1 cellular context compared by ENCODE assay signal in the genomic region with DNA sequence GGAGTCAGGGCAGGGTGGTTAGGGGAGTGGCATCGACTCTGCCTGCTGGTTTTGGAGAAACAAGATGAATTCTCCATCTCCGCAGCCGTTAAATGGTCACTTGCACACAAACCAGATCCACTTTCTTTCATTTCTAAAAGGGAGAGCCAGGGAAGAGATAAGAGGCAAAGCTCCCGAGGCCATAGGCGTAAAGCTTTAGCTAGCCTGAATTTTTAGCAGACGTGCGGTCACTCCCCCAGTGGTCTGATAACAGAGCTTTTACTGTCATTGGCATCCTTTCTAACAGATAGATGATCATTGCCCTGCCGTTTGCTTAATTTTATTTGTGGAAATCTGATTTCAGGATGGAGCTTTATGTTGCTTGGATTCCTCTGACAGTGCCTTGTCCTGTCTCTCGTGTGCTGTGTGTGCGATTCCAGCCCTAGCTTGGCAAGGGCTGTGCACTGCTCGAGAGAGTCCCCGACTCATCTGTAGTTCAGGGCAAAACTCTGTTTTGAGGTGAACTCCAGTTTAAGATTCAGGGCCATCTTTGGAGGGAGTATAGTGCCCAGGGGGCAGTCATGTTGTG.
TF ChIP-seq lines count a peak whose summit lies in the region.

No MANE protein-coding gene starts in this region.

TF ChIP-seq in GM23338, 12 proteins besides CTCF, POLR2A, EP300 and RAD21 (continued from another document):
- TF ChIP-seq, protein P1, sequence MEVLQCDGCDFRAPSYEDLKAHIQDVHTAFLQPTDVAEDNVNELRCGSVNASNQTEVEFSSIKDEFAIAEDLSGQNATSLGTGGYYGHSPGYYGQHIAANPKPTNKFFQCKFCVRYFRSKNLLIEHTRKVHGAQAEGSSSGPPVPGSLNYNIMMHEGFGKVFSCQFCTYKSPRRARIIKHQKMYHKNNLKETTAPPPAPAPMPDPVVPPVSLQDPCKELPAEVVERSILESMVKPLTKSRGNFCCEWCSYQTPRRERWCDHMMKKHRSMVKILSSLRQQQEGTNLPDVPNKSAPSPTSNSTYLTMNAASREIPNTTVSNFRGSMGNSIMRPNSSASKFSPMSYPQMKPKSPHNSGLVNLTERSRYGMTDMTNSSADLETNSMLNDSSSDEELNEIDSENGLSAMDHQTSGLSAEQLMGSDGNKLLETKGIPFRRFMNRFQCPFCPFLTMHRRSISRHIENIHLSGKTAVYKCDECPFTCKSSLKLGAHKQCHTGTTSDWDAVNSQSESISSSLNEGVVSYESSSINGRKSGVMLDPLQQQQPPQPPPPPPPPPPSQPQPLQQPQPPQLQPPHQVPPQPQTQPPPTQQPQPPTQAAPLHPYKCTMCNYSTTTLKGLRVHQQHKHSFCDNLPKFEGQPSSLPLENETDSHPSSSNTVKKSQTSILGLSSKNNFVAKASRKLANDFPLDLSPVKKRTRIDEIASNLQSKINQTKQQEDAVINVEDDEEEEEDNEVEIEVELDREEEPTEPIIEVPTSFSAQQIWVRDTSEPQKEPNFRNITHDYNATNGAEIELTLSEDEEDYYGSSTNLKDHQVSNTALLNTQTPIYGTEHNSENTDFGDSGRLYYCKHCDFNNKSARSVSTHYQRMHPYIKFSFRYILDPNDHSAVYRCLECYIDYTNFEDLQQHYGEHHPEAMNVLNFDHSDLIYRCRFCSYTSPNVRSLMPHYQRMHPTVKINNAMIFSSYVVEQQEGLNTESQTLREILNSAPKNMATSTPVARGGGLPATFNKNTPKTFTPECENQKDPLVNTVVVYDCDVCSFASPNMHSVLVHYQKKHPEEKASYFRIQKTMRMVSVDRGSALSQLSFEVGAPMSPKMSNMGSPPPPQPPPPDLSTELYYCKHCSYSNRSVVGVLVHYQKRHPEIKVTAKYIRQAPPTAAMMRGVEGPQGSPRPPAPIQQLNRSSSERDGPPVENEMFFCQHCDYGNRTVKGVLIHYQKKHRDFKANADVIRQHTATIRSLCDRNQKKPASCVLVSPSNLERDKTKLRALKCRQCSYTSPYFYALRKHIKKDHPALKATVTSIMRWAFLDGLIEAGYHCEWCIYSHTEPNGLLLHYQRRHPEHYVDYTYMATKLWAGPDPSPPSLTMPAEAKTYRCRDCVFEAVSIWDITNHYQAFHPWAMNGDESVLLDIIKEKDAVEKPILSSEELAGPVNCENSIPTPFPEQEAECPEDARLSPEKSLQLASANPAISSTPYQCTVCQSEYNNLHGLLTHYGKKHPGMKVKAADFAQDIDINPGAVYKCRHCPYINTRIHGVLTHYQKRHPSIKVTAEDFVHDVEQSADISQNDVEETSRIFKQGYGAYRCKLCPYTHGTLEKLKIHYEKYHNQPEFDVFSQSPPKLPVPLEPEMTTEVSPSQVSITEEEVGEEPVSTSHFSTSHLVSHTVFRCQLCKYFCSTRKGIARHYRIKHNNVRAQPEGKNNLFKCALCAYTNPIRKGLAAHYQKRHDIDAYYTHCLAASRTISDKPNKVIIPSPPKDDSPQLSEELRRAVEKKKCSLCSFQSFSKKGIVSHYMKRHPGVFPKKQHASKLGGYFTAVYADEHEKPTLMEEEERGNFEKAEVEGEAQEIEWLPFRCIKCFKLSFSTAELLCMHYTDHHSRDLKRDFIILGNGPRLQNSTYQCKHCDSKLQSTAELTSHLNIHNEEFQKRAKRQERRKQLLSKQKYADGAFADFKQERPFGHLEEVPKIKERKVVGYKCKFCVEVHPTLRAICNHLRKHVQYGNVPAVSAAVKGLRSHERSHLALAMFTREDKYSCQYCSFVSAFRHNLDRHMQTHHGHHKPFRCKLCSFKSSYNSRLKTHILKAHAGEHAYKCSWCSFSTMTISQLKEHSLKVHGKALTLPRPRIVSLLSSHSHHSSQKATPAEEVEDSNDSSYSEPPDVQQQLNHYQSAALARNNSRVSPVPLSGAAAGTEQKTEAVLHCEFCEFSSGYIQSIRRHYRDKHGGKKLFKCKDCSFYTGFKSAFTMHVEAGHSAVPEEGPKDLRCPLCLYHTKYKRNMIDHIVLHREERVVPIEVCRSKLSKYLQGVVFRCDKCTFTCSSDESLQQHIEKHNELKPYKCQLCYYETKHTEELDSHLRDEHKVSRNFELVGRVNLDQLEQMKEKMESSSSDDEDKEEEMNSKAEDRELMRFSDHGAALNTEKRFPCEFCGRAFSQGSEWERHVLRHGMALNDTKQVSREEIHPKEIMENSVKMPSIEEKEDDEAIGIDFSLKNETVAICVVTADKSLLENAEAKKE (CRISPR knock-in tag; IDR thresholded peaks at IDR 0.05), result no peak
- TF ChIP-seq, protein P2, sequence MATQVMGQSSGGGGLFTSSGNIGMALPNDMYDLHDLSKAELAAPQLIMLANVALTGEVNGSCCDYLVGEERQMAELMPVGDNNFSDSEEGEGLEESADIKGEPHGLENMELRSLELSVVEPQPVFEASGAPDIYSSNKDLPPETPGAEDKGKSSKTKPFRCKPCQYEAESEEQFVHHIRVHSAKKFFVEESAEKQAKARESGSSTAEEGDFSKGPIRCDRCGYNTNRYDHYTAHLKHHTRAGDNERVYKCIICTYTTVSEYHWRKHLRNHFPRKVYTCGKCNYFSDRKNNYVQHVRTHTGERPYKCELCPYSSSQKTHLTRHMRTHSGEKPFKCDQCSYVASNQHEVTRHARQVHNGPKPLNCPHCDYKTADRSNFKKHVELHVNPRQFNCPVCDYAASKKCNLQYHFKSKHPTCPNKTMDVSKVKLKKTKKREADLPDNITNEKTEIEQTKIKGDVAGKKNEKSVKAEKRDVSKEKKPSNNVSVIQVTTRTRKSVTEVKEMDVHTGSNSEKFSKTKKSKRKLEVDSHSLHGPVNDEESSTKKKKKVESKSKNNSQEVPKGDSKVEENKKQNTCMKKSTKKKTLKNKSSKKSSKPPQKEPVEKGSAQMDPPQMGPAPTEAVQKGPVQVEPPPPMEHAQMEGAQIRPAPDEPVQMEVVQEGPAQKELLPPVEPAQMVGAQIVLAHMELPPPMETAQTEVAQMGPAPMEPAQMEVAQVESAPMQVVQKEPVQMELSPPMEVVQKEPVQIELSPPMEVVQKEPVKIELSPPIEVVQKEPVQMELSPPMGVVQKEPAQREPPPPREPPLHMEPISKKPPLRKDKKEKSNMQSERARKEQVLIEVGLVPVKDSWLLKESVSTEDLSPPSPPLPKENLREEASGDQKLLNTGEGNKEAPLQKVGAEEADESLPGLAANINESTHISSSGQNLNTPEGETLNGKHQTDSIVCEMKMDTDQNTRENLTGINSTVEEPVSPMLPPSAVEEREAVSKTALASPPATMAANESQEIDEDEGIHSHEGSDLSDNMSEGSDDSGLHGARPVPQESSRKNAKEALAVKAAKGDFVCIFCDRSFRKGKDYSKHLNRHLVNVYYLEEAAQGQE (IDR thresholded peaks at IDR 0.05; ENCODE audit: unreplicated experiment), result no peak
- TF ChIP-seq STAT1 (IDR thresholded peaks at IDR 0.05; ENCODE audit: unreplicated experiment) (no peak), ZNF331 (CRISPR knock-in tag; IDR thresholded peaks at IDR 0.05; ENCODE audit: low read depth) (no peak), POLR2AphosphoS5 (IDR thresholded peaks at IDR 0.05; ENCODE audit: low read depth) (no peak), ZNF114 (CRISPR knock-in tag; IDR thresholded peaks at IDR 0.05) (no peak), EZH2phosphoT487 (IDR thresholded peaks at IDR 0.05; ENCODE audit: unreplicated experiment) (no peak), NANOG (IDR thresholded peaks at IDR 0.05; ENCODE audit: borderline replicate concordance) (no peak)
- TF ChIP-seq, protein P3, sequence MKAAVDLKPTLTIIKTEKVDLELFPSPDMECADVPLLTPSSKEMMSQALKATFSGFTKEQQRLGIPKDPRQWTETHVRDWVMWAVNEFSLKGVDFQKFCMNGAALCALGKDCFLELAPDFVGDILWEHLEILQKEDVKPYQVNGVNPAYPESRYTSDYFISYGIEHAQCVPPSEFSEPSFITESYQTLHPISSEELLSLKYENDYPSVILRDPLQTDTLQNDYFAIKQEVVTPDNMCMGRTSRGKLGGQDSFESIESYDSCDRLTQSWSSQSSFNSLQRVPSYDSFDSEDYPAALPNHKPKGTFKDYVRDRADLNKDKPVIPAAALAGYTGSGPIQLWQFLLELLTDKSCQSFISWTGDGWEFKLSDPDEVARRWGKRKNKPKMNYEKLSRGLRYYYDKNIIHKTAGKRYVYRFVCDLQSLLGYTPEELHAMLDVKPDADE (IDR thresholded peaks at IDR 0.05), result no peak
